Comparison of ENCODE assay signal across 8 cellular contexts in the genomic region with DNA sequence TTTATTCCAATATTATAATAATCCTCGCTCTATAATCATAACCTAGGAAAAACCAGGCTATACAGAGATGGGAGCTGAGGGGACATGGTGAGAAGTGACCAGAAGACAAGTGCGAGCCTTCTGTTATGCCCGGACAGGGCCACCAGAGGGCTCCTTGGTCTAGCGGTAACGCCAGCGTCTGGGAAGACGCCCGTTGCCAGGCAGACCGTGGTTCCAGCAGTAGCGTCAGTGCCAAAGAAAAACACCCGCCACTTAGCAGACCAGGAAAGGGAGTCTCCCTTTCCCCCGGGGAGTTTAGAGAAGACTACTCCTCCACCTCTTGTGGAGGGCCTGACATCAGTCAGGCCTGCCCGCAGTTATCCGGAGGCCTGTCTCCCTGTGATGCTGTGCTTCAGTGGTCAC. TPM values are rescaled to one million over a fixed set of nuclear protein-coding genes. Genes with fewer than 3 reads are reported as not detected.
A peak's percentile ranks its signal among the peaks of the same experiment; 100 is the strongest.
DNase-seq lines count a peak whose midpoint lies in the region; ATAC-seq and TF ChIP-seq lines count a peak whose summit lies in the region.
"Not testable (repeated sequence)": the region's sequence is repeated elsewhere in the genome, so short reads cannot be mapped to it uniquely, and the experiment has no call there.

No MANE protein-coding gene starts in this region.

- intact Hi-C loops in colonic mucosa (cut with DNase I); left ventricle myocardium superior (cut with micrococcal nuclease): not testable (repeated sequence)
- intact Hi-C loops in vagina (cut with DNase I): loop anchor here (10.0 kb wide), 1 partner anchor 72 kb away; no protein-coding TSS in a partner anchor

- H3K9me3 ChIP-seq in colonic mucosa; neural progenitor cell (ENCODE audit: low read depth); vagina: not testable (repeated sequence)

- H3K9me3 Mint-ChIP-seq in neural progenitor cell: peaks cover 16% of the 10 kb centered on the region

- not testable (repeated sequence) for H3F3A ChIP-seq in neural progenitor cell (ENCODE audit: low read depth)

- not testable (repeated sequence) for H3K4me3 Mint-ChIP-seq in neural progenitor cell

- not testable (repeated sequence) for H3K4me2 ChIP-seq in neural progenitor cell

- not testable (repeated sequence) for H3K27me3 Mint-ChIP-seq in neural progenitor cell (ENCODE audit: insufficient read depth, low read depth)

- H3K9ac ChIP-seq in colonic mucosa (ENCODE audit: low read depth in 2 of 2, low read length in 2 of 2); neural progenitor cell: not testable (repeated sequence)

- H3K4me1 ChIP-seq in colonic mucosa (peaks cover 31% of the 10 kb centered on the region), neural progenitor cell (peaks cover 20% of the 10 kb centered on the region), vagina (peaks cover 42% of the 10 kb centered on the region)

- not testable (repeated sequence) for H3K4me3 ChIP-seq in colonic mucosa, neural progenitor cell, vagina

- H3K27ac ChIP-seq in colonic mucosa: peak overlapping the region; percentile 84
- H3K27ac ChIP-seq in neural progenitor cell, vagina: not testable (repeated sequence)

- not testable (repeated sequence) for TF ChIP-seq POLR2A in vagina (IDR thresholded peaks at IDR 0.05)

- H3K79me2 ChIP-seq in neural progenitor cell (ENCODE audit: low read depth): peaks cover 41% of the 10 kb centered on the region

- TF ChIP-seq CTCF in colonic mucosa (IDR thresholded peaks at IDR 0.05): peak; percentile 72
- TF ChIP-seq CTCF in neural progenitor cell (IDR thresholded peaks at IDR 0.05): peak; percentile 58
- peak; percentile 61 to 75 (median 74) for TF ChIP-seq CTCF in vagina (IDR thresholded peaks at IDR 0.05)

- H4K20me1 ChIP-seq in neural progenitor cell (ENCODE audit: low read depth): peaks cover 32% of the 10 kb centered on the region

- H3K27ac Mint-ChIP-seq in neural progenitor cell: not testable (repeated sequence)

- H3K36me3 ChIP-seq in colonic mucosa, neural progenitor cell, vagina: not testable (repeated sequence)

- peaks cover 15% of the 10 kb centered on the region for H3K36me3 Mint-ChIP-seq in neural progenitor cell

- not testable (repeated sequence) for H2AFZ ChIP-seq in neural progenitor cell (replicated peaks)

- DNase-seq in DMS53 treated with DMSO at 0.1 percent for 48 hours (lab: John Stamatoyannopoulos, UW; ENCODE audit: unreplicated experiment) (peak; percentile 26), Kasumi-1 (lab: John Stamatoyannopoulos, UW) (peak; percentile 21 to 27), NCI-H748 treated with DMSO at 0.1 percent for 48 hours (lab: John Stamatoyannopoulos, UW) (peak; percentile 2), colonic mucosa (peak; percentile 82), left ventricle myocardium superior (peak; percentile 81), neural progenitor cell (ENCODE audit: low spot score) (peak; percentile 59)
- DNase-seq in activated CD4-positive, alpha-beta T cell treated with anti-CD3 and anti-CD28 coated beads for 48 hours: peak; percentile 52
- DNase-seq in vagina (ENCODE audit: extremely low spot score in 2 of 2): not testable (repeated sequence)

- ATAC-seq in left ventricle myocardium superior: not testable (repeated sequence)

- not testable (repeated sequence) for H3K27me3 ChIP-seq in colonic mucosa, neural progenitor cell, vagina

- H3K4me1 Mint-ChIP-seq in neural progenitor cell: peaks cover 29% of the 10 kb centered on the region

RNA-seq across cellular contexts. Expression of a gene that starts 30.5 kb away (rescaled TPM):
- total RNA-seq in colonic mucosa (100 to 1,000 TPM in 1 of 2 donors, 10 to 100 TPM in 1; 48.7 to 125 TPM), left ventricle myocardium superior (7.8 TPM), neural progenitor cell (ENCODE audit: low replicate concordance) (19.6 and 44.9 TPM in 2 replicates), vagina (38.8 TPM)

RNA-seq across cellular contexts. Expression of a gene that starts 56.6 kb away (rescaled TPM):
- 10 to 100 TPM; 14.2 to 24.0 TPM for total RNA-seq in colonic mucosa
- not detected for total RNA-seq in left ventricle myocardium superior
- 0.04 and 0.22 TPM in 2 replicates for total RNA-seq in neural progenitor cell (ENCODE audit: low replicate concordance)
- total RNA-seq in vagina: 44.7 TPM

Comparison
In these comparisons a context has a peak if more than half of its experiments do, and no peak if none do; other contexts are left out.
1. RNA of a gene that starts 56.6 kb away (total RNA-seq): 44.7 TPM in vagina (single experiment) and 14.2 to 24.0 TPM in colonic mucosa; 0.04 to 0.22 TPM in neural progenitor cell and not detected in left ventricle myocardium superior (single experiment); every median in the first group is over 10 times any median in the second.
2. Peak in every context shown above with its lines, with median percentiles within 50 percentile points of each other: CTCF ChIP-seq.